ENCODE assay signal across 1 cellular context in the genomic region with DNA sequence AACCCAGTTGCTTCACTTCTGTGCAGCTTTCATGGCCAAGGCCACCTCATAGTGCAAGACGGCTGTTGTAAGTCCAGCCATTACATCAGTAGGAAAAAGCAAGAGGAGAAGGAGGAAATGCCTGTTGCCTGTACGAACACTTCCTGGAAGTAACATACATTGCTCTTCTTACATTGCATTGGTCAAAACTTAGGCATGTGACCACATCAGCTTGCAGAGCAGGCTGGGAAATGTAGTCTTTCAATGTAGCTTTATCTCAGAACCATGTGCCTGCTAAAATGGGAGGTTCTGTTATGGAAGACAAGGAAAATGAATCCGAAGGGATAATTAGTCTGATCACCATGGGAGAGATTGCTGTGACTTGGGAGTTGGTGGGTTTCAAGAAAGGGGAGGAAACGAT.
TF ChIP-seq lines count a peak whose summit lies in the region.

No MANE protein-coding gene starts in this region.

TF ChIP-seq in IMR-90, 13 proteins besides CTCF, POLR2A, EP300 and RAD21:
- no peak for TF ChIP-seq SMC3 (IDR thresholded peaks at IDR 0.05; ENCODE audit: low read depth, low read length)
- TF ChIP-seq, protein P1, sequence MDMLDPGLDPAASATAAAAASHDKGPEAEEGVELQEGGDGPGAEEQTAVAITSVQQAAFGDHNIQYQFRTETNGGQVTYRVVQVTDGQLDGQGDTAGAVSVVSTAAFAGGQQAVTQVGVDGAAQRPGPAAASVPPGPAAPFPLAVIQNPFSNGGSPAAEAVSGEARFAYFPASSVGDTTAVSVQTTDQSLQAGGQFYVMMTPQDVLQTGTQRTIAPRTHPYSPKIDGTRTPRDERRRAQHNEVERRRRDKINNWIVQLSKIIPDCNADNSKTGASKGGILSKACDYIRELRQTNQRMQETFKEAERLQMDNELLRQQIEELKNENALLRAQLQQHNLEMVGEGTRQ (IDR thresholded peaks at IDR 0.05; ENCODE audit: low read depth, low read length): peak; percentile 91
